ENCODE assay signal across 8 cellular contexts in the genomic region with DNA sequence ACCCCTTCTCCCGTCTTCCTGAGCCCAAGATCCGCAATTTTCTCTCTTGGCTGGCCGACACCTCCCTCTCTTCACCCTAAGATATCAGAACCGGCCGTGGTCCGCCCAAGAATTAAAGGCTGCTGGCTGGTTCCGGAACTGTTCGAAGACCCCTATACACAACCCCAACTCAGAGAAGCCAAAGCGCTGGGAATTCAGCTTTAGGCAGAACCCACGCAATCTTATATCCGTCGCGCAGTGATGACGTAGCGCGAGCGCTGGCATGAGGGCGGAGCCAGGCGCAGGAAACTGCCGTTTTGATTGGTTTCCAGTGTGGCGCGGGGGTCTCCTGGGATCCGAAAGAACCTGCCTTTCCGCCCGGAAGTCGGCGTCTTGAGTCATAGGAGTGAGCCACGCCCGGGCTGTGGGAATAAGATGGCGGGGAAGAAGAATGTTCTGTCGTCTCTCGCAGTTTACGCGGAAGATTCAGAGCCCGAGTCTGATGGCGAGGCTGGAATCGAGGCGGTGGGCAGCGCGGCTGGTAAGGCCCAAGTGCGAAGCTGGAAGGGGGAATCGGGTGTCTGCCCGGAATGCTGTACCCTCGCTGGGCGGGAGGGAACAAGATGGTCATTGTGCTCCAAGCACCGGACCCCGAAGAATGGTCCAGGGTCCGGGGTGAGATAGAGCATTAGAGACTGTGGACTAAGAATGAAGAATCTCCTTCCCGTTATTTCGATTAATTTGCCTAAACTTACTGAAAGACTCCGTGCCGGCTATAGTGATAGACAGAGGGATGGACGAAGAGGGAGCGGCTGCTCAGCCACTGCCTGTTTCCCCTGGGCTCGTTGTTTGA. TPM values are rescaled to one million over a fixed set of nuclear protein-coding genes. Genes with fewer than 3 reads are reported as not detected.
DNase-seq lines count a peak whose midpoint lies in the region; ATAC-seq and TF ChIP-seq lines count a peak whose summit lies in the region.

Gene RECQL5, minus strand, starts transcription at position 196 of the 832 bp plus-strand sequence. CDS start 597 bp downstream, outside the sequence.
Gene SAP30BP, plus strand, starts transcription at position 380 of the 832 bp plus-strand sequence. Its CDS starts 35 bp downstream, at position 415.

- TF ChIP-seq POLR2A in GM15510 (IDR thresholded peaks at IDR 0.05; ENCODE audit: borderline replicate concordance, extremely low read depth, insufficient read length), result peak; percentile 58

- H3K4me3 ChIP-seq in left ventricle myocardium inferior, result peak within 1 kb of the TSS; percentile 94

- peaks cover 11% of the 10 kb centered on the region for H3K36me3 Mint-ChIP-seq in progenitor cell of endocrine pancreas (ENCODE audit: insufficient read depth)

- H3K27me3 Mint-ChIP-seq in progenitor cell of endocrine pancreas, result no peaks in the 10 kb centered on the region

- peak within 1 kb of the TSS; percentile 90 for H3K27ac ChIP-seq in left ventricle myocardium inferior (replicated peaks)

- H3K9me3 ChIP-seq in left ventricle myocardium inferior (replicated peaks), result no peaks in the 10 kb centered on the region

- peak within 1 kb of the TSS; percentile 50 for H3K27ac Mint-ChIP-seq in progenitor cell of endocrine pancreas

- H3K4me1 ChIP-seq in left ventricle myocardium inferior, result peaks cover 52% of the 10 kb centered on the region

- H3K9me3 Mint-ChIP-seq in progenitor cell of endocrine pancreas (ENCODE audit: low read depth), result no peaks in the 10 kb centered on the region

- intact Hi-C loops in left ventricle myocardium inferior (cut with micrococcal nuclease), result no loop called here

- no peaks in the 10 kb centered on the region for H3K27me3 ChIP-seq in left ventricle myocardium inferior (ENCODE audit: low read depth)

- ATAC-seq in HG02938 (IDR thresholded peaks at IDR 0.05; ENCODE audit: unreplicated experiment), result peak; percentile 73

- peaks cover 9% of the 10 kb centered on the region for H3K4me1 Mint-ChIP-seq in progenitor cell of endocrine pancreas (ENCODE audit: low read depth)

- TF ChIP-seq CTCF in left ventricle myocardium inferior (IDR thresholded peaks at IDR 0.05; ENCODE audit: borderline replicate concordance), result no peak
- TF ChIP-seq CTCF in progenitor cell of endocrine pancreas (IDR thresholded peaks at IDR 0.05; ENCODE audit: unreplicated experiment), result no peak

- H3K36me3 ChIP-seq in left ventricle myocardium inferior, result peaks cover 51% of the 10 kb centered on the region

- H3K4me3 Mint-ChIP-seq in progenitor cell of endocrine pancreas (ENCODE audit: low read depth), result peak within 1 kb of the TSS; percentile 67

- peak; percentile 89 for DNase-seq in NCI-H187 treated with DMSO at 0.1 percent for 48 hours (lab: John Stamatoyannopoulos, UW)
- DNase-seq in T-helper 2 cell, result peak; percentile 93 to 98 (median 97)
- DNase-seq in amygdala (lab: John Stamatoyannopoulos, UW), result peak; percentile 77 to 99 (median 96)
- peak; percentile 97 for DNase-seq in left ventricle myocardium inferior
- peak; percentile 95 for DNase-seq in progenitor cell of endocrine pancreas (ENCODE audit: low spot score, unreplicated experiment)
- DNase-seq in ureter (ENCODE audit: low spot score), result peak; percentile 99

RNA-seq across cellular contexts. Expression of gene RECQL5, which starts in this region (rescaled TPM):
- total RNA-seq in left ventricle myocardium inferior, result 17.3 TPM
- 66.8 and 67.7 TPM in 2 replicates for total RNA-seq in progenitor cell of endocrine pancreas
- 91.1 TPM for total RNA-seq in ureter

RNA-seq across cellular contexts. Expression of gene SAP30BP, which starts in this region (rescaled TPM):
- total RNA-seq in left ventricle myocardium inferior (47.2 TPM), progenitor cell of endocrine pancreas (102 and 103 TPM in 2 replicates), ureter (106 TPM)

Comparison
In these comparisons a context has a peak if more than half of its experiments do, and no peak if none do; other contexts are left out.
1. Peak in every context shown above with its lines: DNase-seq, ATAC-seq, H3K4me3 ChIP-seq and H3K27ac ChIP-seq.